13 cellular contexts compared by ENCODE assay signal in genomic region chr1:20666146-20666545, GRCh38. TPM values are rescaled to one million over a fixed set of nuclear protein-coding genes. Genes with fewer than 3 reads are reported as not detected.
"Had no signal": no experiment of that assay in that cellular context is flagged by ENCODE, and none has a peak within 500 bp of the region (broad histone marks: within the 10 kb centered on the region; RNA-seq: fewer than 3 reads in every experiment).

No MANE protein-coding gene starts in this region.

- H3K27me3 ChIP-seq: adrenal gland, esophagus squamous epithelium, stomach, thyroid gland had no signal

- H3K4me1 ChIP-seq: adrenal gland, prostate gland had no signal

- H3K4me3 ChIP-seq: adrenal gland, coronary artery, esophagus squamous epithelium, prostate gland, stomach, thyroid gland had no signal

- ATAC-seq: left colon, sciatic nerve had no signal

- H3K36me3 ChIP-seq: adrenal gland, esophagus squamous epithelium, prostate gland, stomach, thyroid gland had no signal

- H3K27ac ChIP-seq: adrenal gland, prostate gland had no signal

- DNase-seq: activated effector memory CD4-positive, alpha-beta T cell treated with Interleukin-2 at 50 U/mL for 16 hours; activated T-cell treated with anti-CD3 and anti-CD28 coated beads, Interleukin-2, amount 50 U/mL, for 4 hours; adrenal gland; central memory CD4-positive, alpha-beta T cell; esophagus squamous epithelium; left colon; stomach; thyroid gland had no signal

- H3K9me3 ChIP-seq: adrenal gland, esophagus squamous epithelium, prostate gland, stomach, thyroid gland had no signal

RNA-seq across cellular contexts. Expression of gene KIF17, which starts 51.7 kb away (rescaled TPM):
- total RNA-seq: activated CD8-positive, alpha-beta T cell treated with anti-CD3 and anti-CD28 coated beads for 36 hours; activated T-cell treated with anti-CD3 and anti-CD28 coated beads, Interleukin-2, amount 50 U/mL, for 4 hours; T-helper 1 cell treated with Interleukin-12 subunit alpha and Interleukin-12 subunit beta and Interleukin-4 antibody, amounts not matched to agents 30 ng/mL and 1 ng/mL, for 36 hours had no signal
